30 cellular contexts compared by ENCODE assay signal in the genomic region with DNA sequence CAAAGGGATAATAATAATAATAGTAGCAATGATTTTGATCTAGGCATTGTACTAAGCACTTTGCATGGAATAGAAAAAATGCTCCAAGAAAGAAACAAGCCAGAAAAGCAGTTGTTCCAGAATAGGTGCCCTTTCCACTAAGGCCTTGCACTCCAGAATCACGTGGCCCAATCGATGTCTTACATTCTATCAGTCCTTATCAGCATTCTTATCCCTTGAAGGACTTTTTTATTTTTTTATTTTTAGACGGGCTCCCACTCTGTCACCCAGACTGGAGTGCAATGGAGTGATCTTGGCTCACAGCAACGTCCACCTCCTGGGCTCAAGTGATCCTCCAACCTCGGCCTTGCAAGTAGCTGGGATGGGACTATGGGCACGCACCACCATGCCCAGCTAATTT. TPM values are rescaled to one million over a fixed set of nuclear protein-coding genes. Genes with fewer than 3 reads are reported as not detected.
"Had no signal": no experiment of that assay in that cellular context is flagged by ENCODE, and none has a peak within 500 bp of the region (broad histone marks: within the 10 kb centered on the region; RNA-seq: fewer than 3 reads in every experiment).

No MANE protein-coding gene starts in this region.

- H3K27ac ChIP-seq: body of pancreas, brain microvascular endothelial cell, breast epithelium, VCaP had no signal

- H3K9me3 ChIP-seq: body of pancreas, breast epithelium had no signal

- ATAC-seq: activated CD8-positive, alpha-beta memory T cell treated with anti-CD3 and anti-CD28 coated beads, Interleukin-2, amount 10 ng/mL, durations not matched to agents 7 days and 5 days; activated CD8-positive, alpha-beta T cell treated with anti-CD3 and anti-CD28 coated beads, Interleukin-2, amount 10 ng/mL, durations not matched to agents 7 days and 5 days; activated naive CD8-positive, alpha-beta T cell treated with anti-CD3 and anti-CD28 coated beads, Interleukin-2, amount 50 U/mL, for 24 hours; body of pancreas had no signal

- DNase-seq: activated B cell treated with CpG ODN at 0.5 μM for 24 hours; activated CD4-positive, alpha-beta memory T cell treated with anti-CD3 and anti-CD28 coated beads for 36 hours; activated CD4-positive, alpha-beta T cell treated with anti-CD3 and anti-CD28 coated beads for 4 hours; activated CD4-positive, alpha-beta T cell treated with anti-CD3 and anti-CD28 coated beads, Interleukin-2, amount 10 ng/mL, durations not matched to agents 24 days and 14 days; activated CD4-positive, alpha-beta T cell treated with anti-CD3 and anti-CD28 coated beads, Interleukin-2, amount 50 U/mL, for 1 hour; activated CD4-positive, alpha-beta T cell treated with anti-CD3 and anti-CD28 coated beads, Interleukin-2, amount 50 U/mL, for 4 hours; activated CD4-positive, CD25-positive, alpha-beta regulatory T cell treated with anti-CD3 and anti-CD28 coated beads, Interleukin-2, amount 50 U/mL, for 72 hours; activated CD8-positive, alpha-beta memory T cell treated with anti-CD3 and anti-CD28 coated beads for 24 hours; activated CD8-positive, alpha-beta memory T cell treated with anti-CD3 and anti-CD28 coated beads, Interleukin-2, amount 10 ng/mL, durations not matched to agents 7 days and 5 days; activated CD8-positive, alpha-beta memory T cell treated with anti-CD3 and anti-CD28 coated beads, Interleukin-2, amount 50 U/mL, for 48 hours; activated CD8-positive, alpha-beta T cell treated with anti-CD3 and anti-CD28 coated beads, Interleukin-2, amount 10 ng/mL, durations not matched to agents 7 days and 5 days; activated effector memory CD4-positive, alpha-beta T cell treated with Interleukin-2 at 50 U/mL for 16 hours; activated gamma-delta T cell; activated naive CD4-positive, alpha-beta T cell treated with anti-CD3 and anti-CD28 coated beads, Interleukin-2, amount 10 ng/mL, durations not matched to agents 7 days and 5 days; activated naive CD4-positive, alpha-beta T cell treated with Interleukin-2 at 50 U/mL for 16 hours; activated naive CD8-positive, alpha-beta T cell treated with anti-CD3 and anti-CD28 coated beads, Interleukin-2, amount 10 ng/mL, durations not matched to agents 7 days and 5 days; activated naive CD8-positive, alpha-beta T cell treated with anti-CD3 and anti-CD28 coated beads, Interleukin-2, amount 50 U/mL, for 24 hours; activated T-cell treated with anti-CD3 and anti-CD28 coated beads, Interleukin-2, amount 50 U/mL, for 24 hours; activated T-cell treated with anti-CD3 and anti-CD28 coated beads, Interleukin-2, amount 50 U/mL, for 48 hours; amniotic stem cell; aorta; body of pancreas; brain microvascular endothelial cell; central memory CD4-positive, alpha-beta T cell; SW 1271; T-helper 1 cell; T-helper 2 cell; T-helper 9 cell had no signal

- H3K4me3 ChIP-seq: body of pancreas, breast epithelium had no signal

- H3K27me3 ChIP-seq: body of pancreas, brain microvascular endothelial cell, breast epithelium had no signal

- H3K4me1 ChIP-seq: body of pancreas, breast epithelium had no signal

- H3K36me3 ChIP-seq: brain microvascular endothelial cell, breast epithelium had no signal

RNA-seq across cellular contexts. Expression of a gene that starts 36.5 kb away (rescaled TPM):
- total RNA-seq: activated CD4-positive, alpha-beta memory T cell treated with anti-CD3 and anti-CD28 coated beads for 36 hours; activated CD4-positive, alpha-beta T cell treated with anti-CD3 and anti-CD28 coated beads, Interleukin-2, amount 10 ng/mL, durations not matched to agents 24 days and 14 days; activated CD8-positive, alpha-beta memory T cell treated with anti-CD3 and anti-CD28 coated beads, Interleukin-2, amount 10 ng/mL, durations not matched to agents 7 days and 5 days; activated CD8-positive, alpha-beta T cell treated with anti-CD3 and anti-CD28 coated beads, Interleukin-2, amount 10 ng/mL, durations not matched to agents 7 days and 5 days had no signal
